24 cellular contexts compared by ENCODE assay signal in genomic region chr16:85269165-85269564, GRCh38.
"Had no signal": no experiment of that assay in that cellular context is flagged by ENCODE, and none has a peak within 500 bp of the region (broad histone marks: within the 10 kb centered on the region; RNA-seq: fewer than 3 reads in every experiment).

No MANE protein-coding gene starts in this region.

- H3K4me2 ChIP-seq: SK-N-SH had no signal

- H3K4me3 Mint-ChIP-seq: activated CD4-positive, alpha-beta memory T cell treated with anti-CD3 and anti-CD28 coated beads for 36 hours; activated CD4-positive, alpha-beta T cell treated with anti-CD3 and anti-CD28 coated beads, Interleukin-2, amount 10 ng/mL, durations not matched to agents 7 days and 5 days; activated naive CD4-positive, alpha-beta T cell treated with anti-CD3 and anti-CD28 coated beads for 36 hours; activated naive CD8-positive, alpha-beta T cell; activated T-cell treated with anti-CD3 and anti-CD28 coated beads, Interleukin-2, amount 50 U/mL, for 4 hours; IgD-negative memory B cell had no signal

- DNase-seq: activated CD4-positive, alpha-beta memory T cell treated with anti-CD3 and anti-CD28 coated beads for 36 hours; activated CD4-positive, alpha-beta T cell treated with anti-CD3 and anti-CD28 coated beads, Interleukin-2, amount 10 ng/mL, durations not matched to agents 7 days and 5 days; activated CD4-positive, CD25-positive, alpha-beta regulatory T cell; activated CD8-positive, alpha-beta memory T cell treated with anti-CD3 and anti-CD28 coated beads for 24 hours; activated gamma-delta T cell; activated naive CD4-positive, alpha-beta T cell treated with anti-CD3 and anti-CD28 coated beads for 36 hours; activated T-cell treated with anti-CD3 and anti-CD28 coated beads, Interleukin-2, amount 50 U/mL, for 4 hours; brain microvascular endothelial cell; cerebellar nuclear complex; KG1; NCI-H1092; NCI-H1930; NCI-H526; NK-92 treated with Interleukin-12 subunit alpha and Interleukin-12 subunit beta, amount 100 ng/mL, for 24 hours; OCI-M1; Peyer's patch; Right ventricle myocardium superior; SJCRH30; SK-N-SH; T-helper 1 cell had no signal

- H3K4me3 ChIP-seq: cardiac muscle cell, Peyer's patch, SJCRH30 had no signal

- H3K4me1 Mint-ChIP-seq: activated CD4-positive, alpha-beta T cell treated with anti-CD3 and anti-CD28 coated beads, Interleukin-2, amount 10 ng/mL, durations not matched to agents 7 days and 5 days had no signal

- H3K36me3 Mint-ChIP-seq: activated CD4-positive, alpha-beta memory T cell treated with anti-CD3 and anti-CD28 coated beads for 36 hours; activated naive CD8-positive, alpha-beta T cell; IgD-negative memory B cell had no signal

- H3K27me3 ChIP-seq: brain microvascular endothelial cell, cardiac muscle cell, Peyer's patch, SJCRH30 had no signal

- H3K27ac ChIP-seq: brain microvascular endothelial cell, cardiac muscle cell, Peyer's patch, RWPE1, SJCRH30 had no signal

- H3K36me3 ChIP-seq: brain microvascular endothelial cell, cardiac muscle cell, Peyer's patch, SJCRH30 had no signal

- H3K9me3 Mint-ChIP-seq: activated CD4-positive, alpha-beta memory T cell treated with anti-CD3 and anti-CD28 coated beads for 36 hours; activated CD4-positive, alpha-beta T cell treated with anti-CD3 and anti-CD28 coated beads, Interleukin-2, amount 10 ng/mL, durations not matched to agents 7 days and 5 days; activated naive CD4-positive, alpha-beta T cell treated with anti-CD3 and anti-CD28 coated beads for 36 hours; activated T-cell treated with anti-CD3 and anti-CD28 coated beads, Interleukin-2, amount 50 U/mL, for 4 hours had no signal

- H3K9ac ChIP-seq: SK-N-SH had no signal

- H3K4me1 ChIP-seq: Peyer's patch, SJCRH30 had no signal

- H3K9me3 ChIP-seq: Peyer's patch, SJCRH30, SK-N-SH had no signal

- H3K27me3 Mint-ChIP-seq: activated CD4-positive, alpha-beta T cell treated with anti-CD3 and anti-CD28 coated beads, Interleukin-2, amount 10 ng/mL, durations not matched to agents 7 days and 5 days; activated naive CD8-positive, alpha-beta T cell had no signal

- ATAC-seq: activated T-cell treated with anti-CD3 and anti-CD28 coated beads, Interleukin-2, amount 50 U/mL, for 4 hours had no signal

- H3K27ac Mint-ChIP-seq: activated CD4-positive, alpha-beta memory T cell treated with anti-CD3 and anti-CD28 coated beads for 36 hours; activated CD4-positive, alpha-beta T cell treated with anti-CD3 and anti-CD28 coated beads, Interleukin-2, amount 10 ng/mL, durations not matched to agents 7 days and 5 days; activated naive CD4-positive, alpha-beta T cell treated with anti-CD3 and anti-CD28 coated beads for 36 hours; activated naive CD8-positive, alpha-beta T cell; IgD-negative memory B cell had no signal
